ENCODE assay signal across 14 cellular contexts in genomic region chr10:15140640-15141039, GRCh38. TPM values are rescaled to one million over a fixed set of nuclear protein-coding genes. Genes with fewer than 3 reads are reported as not detected.
DNase-seq lines count a peak whose midpoint lies in the region; ATAC-seq and TF ChIP-seq lines count a peak whose summit lies in the region.
"Had no signal": no experiment of that assay in that cellular context is flagged by ENCODE, and none has a peak within 500 bp of the region (broad histone marks: within the 10 kb centered on the region; RNA-seq: fewer than 3 reads in every experiment).

No MANE protein-coding gene starts in this region.

- no peak for TF ChIP-seq POLR2A in HCT116 (IDR thresholded peaks at IDR 0.05; ENCODE audit: borderline replicate concordance, extremely low read depth, insufficient read depth, insufficient read length)

- H2AFZ ChIP-seq in HCT116 (ENCODE audit: low read depth, low read length, poor library complexity, severe bottlenecking): no peak overlapping the region

- H3K27me3 Mint-ChIP-seq in activated naive CD8-positive, alpha-beta T cell: no peaks in the 10 kb centered on the region

- TF ChIP-seq CTCF in HCT116 (IDR thresholded peaks at IDR 0.05 in 2 of 3, conservative IDR thresholded peaks at IDR 0.05 in 1 of 3; ENCODE audit: borderline replicate concordance in 1 of 3, insufficient read depth in 1 of 3, low read depth in 2 of 3, low read length in 2 of 3): no peak

- H3K9me3 ChIP-seq in BLaER1: no peaks in the 10 kb centered on the region
- H3K9me3 ChIP-seq in HCT116 (ENCODE audit: control insufficient read depth in 1 of 2, insufficient read depth in 1 of 2, low read depth in 1 of 2, low read length in 2 of 2): no peaks in the 10 kb centered on the region
- H3K9me3 ChIP-seq: spleen had no signal

- intact Hi-C loops in HCT116 (cut with micrococcal nuclease): no loop called here

- no peaks in the 10 kb centered on the region for H3K27me3 ChIP-seq in BLaER1
- H3K27me3 ChIP-seq in HCT116 (ENCODE audit: insufficient read depth, low read length): no peaks in the 10 kb centered on the region
- H3K27me3 ChIP-seq: spleen had no signal

- no peak for TF ChIP-seq RAD21 in HCT116 (IDR thresholded peaks at IDR 0.05; ENCODE audit: low read depth)

- RAD21 ChIA-PET in HCT116 (lab: Charles Lee; ENCODE audit: low non-redundant PET in 1 of 2, low total read pairs in 2 of 2, uncharacterized antibody in 2 of 2, unreplicated experiment in 2 of 2): no interaction called here

- peak overlapping the region; percentile 84 for H3K27ac Mint-ChIP-seq in activated naive CD8-positive, alpha-beta T cell

- H3K4me2 ChIP-seq in BLaER1 (peak overlapping the region; percentile 75), HCT116 (ENCODE audit: low read length) (no peak overlapping the region)

- peaks cover 40% of the 10 kb centered on the region for H3K79me2 ChIP-seq in HCT116 (ENCODE audit: insufficient read depth, low read length)

- no peaks in the 10 kb centered on the region for H3K9me2 ChIP-seq in HCT116 (ENCODE audit: insufficient read depth)

- H3K4me1 Mint-ChIP-seq in activated naive CD8-positive, alpha-beta T cell (ENCODE audit: low read depth): peaks cover 41% of the 10 kb centered on the region

- H3K4me3 Mint-ChIP-seq in activated naive CD8-positive, alpha-beta T cell: no peak overlapping the region

- H3K4me3 ChIP-seq in BLaER1: peak overlapping the region; percentile 50
- H3K4me3 ChIP-seq in HCT116 (replicated peaks in 1 of 2; ENCODE audit: low read depth in 1 of 2, low read length in 2 of 2): no peak overlapping the region

- H4K20me1 ChIP-seq in BLaER1 (no peaks in the 10 kb centered on the region), HCT116 (ENCODE audit: insufficient read depth) (no peaks in the 10 kb centered on the region)

- peak overlapping the region; percentile 45 for H3K9ac ChIP-seq in BLaER1
- no peak overlapping the region for H3K9ac ChIP-seq in HCT116 (ENCODE audit: low read length)

- BruUV-seq in HCT116 (replicated peaks; lab: Mats Ljungman, UMichigan): TSS peak; percentile 30

- H3K9me3 Mint-ChIP-seq in activated naive CD8-positive, alpha-beta T cell (ENCODE audit: low read depth): no peaks in the 10 kb centered on the region

- 0 out of 2 replicates have a peak, but pooled peaks cover 5% of the 10 kb centered on the region for H3K36me3 ChIP-seq in BLaER1
- H3K36me3 ChIP-seq in HCT116 (ENCODE audit: control insufficient read depth in 1 of 2, insufficient read depth in 2 of 2, low read length in 2 of 2): peaks cover 0 to 6% of the 10 kb centered on the region in 2 experiments; a peak in 2 of 4 replicates

- peak overlapping the region; percentile 70 for H3K27ac ChIP-seq in BLaER1
- no peak overlapping the region for H3K27ac ChIP-seq in HCT116 (ENCODE audit: low read depth, low read length)
- H3K27ac ChIP-seq: spleen had no signal

- no peak for DNase-seq in HCT116 (ENCODE audit: low read depth, low spot score)
- DNase-seq in mesenteric fat pad (ENCODE audit: low spot score): peak; percentile 72
- DNase-seq in NCI-H1105 treated with DMSO at 0.1 percent for 48 hours (lab: John Stamatoyannopoulos, UW): no peak
- no peak for DNase-seq in NCI-H748 treated with DMSO at 0.1 percent for 48 hours (lab: John Stamatoyannopoulos, UW)
- DNase-seq: activated gamma-delta T cell treated with Interleukin-2 at 50 U/mL for 16 hours, DMS79, mesendoderm, NCI-H1930, SHP77 treated with DMSO at 0.1 percent for 48 hours, spleen had no signal

- ATAC-seq in HCT116: no peak
- ATAC-seq in GM18867 (IDR thresholded peaks at IDR 0.05; ENCODE audit: unreplicated experiment): no peak
- no peak for ATAC-seq in GM18498 (IDR thresholded peaks at IDR 0.05; ENCODE audit: unreplicated experiment)

- H3K36me3 Mint-ChIP-seq in activated naive CD8-positive, alpha-beta T cell: peaks cover 8% of the 10 kb centered on the region

- CTCF ChIA-PET in HCT116 (lab: Charles Lee): no interaction called here

- POLR2A ChIA-PET in HCT116 (lab: Charles Lee): no interaction called here

- peaks cover 71% of the 10 kb centered on the region for H3K4me1 ChIP-seq in BLaER1
- no peaks in the 10 kb centered on the region for H3K4me1 ChIP-seq in HCT116 (ENCODE audit: control insufficient read depth in 1 of 2, insufficient read depth in 2 of 2, low read length in 2 of 2)

TF ChIP-seq in HCT116, 20 proteins besides CTCF, POLR2A, EP300 and RAD21:
- TF ChIP-seq JUND (IDR thresholded peaks at IDR 0.05) (no peak), EZH2phosphoT487 (IDR thresholded peaks at IDR 0.05; ENCODE audit: borderline replicate concordance) (no peak)

RNA-seq across cellular contexts. Expression of gene NMT2, which starts 27.9 kb away (rescaled TPM):
- 26.1 TPM for total RNA-seq in HCT116 (2021; ENCODE audit: unreplicated experiment)
- polyA plus RNA-seq in HCT116 (2012): 12.1 and 13.1 TPM in 2 replicates
- 127 TPM for total RNA-seq in mesenteric fat pad

RNA-seq across cellular contexts. Expression of gene RPP38, which starts 43.5 kb away (rescaled TPM):
- total RNA-seq in HCT116 (2021; ENCODE audit: unreplicated experiment): 23.3 TPM
- 19.2 and 23.5 TPM in 2 replicates for polyA plus RNA-seq in HCT116 (2012)
- 7.7 TPM for total RNA-seq in mesenteric fat pad

RNA-seq across cellular contexts. Expression of gene ACBD7, which starts 52.1 kb away (rescaled TPM):
- 3.3 TPM for total RNA-seq in HCT116 (2021; ENCODE audit: unreplicated experiment)
- polyA plus RNA-seq in HCT116 (2012): 1.5 and 2.5 TPM in 2 replicates
- 1.1 TPM for total RNA-seq in mesenteric fat pad
